ENCODE assay signal across 11 cellular contexts in the genomic region with DNA sequence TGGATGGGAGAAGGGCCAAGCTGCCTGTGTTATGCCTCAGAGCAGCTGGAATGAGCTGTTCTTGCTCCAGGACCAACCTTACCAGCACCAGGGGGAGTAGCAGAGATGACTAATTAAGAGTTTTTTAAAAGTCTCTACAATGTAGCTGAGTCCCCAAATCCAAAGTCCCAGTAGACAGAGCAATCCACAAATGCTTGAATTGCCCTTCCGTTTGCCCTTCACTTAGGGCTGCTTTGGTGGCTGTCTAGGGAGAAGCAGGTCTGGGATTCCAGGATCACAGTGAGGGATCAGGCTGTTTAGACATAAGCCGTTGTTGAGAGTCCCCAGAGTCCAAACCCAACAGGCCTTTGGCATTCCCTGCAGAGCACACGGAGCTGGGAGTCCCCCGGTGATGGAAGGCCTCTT. TPM values are rescaled to one million over a fixed set of nuclear protein-coding genes. Genes with fewer than 3 reads are reported as not detected.
A peak's percentile ranks its signal among the peaks of the same experiment; 100 is the strongest.
DNase-seq lines count a peak whose midpoint lies in the region; FAIRE-seq and TF ChIP-seq lines count a peak whose summit lies in the region.
"Had no signal": no experiment of that assay in that cellular context is flagged by ENCODE, and none has a peak within 500 bp of the region (broad histone marks: within the 10 kb centered on the region; RNA-seq: fewer than 3 reads in every experiment).

No MANE protein-coding gene starts in this region.

- no peak overlapping the region for H3K27ac ChIP-seq in endothelial cell of umbilical vein (ENCODE audit: insufficient read depth, low read depth, low read length)

- H3K9me3 Mint-ChIP-seq in nephron, result no peaks in the 10 kb centered on the region
- H3K9me3 Mint-ChIP-seq: T-helper 2 cell treated with Interferon-gamma antibody and Interleukin-4, amounts not matched to agents 5 μg/mL and 100 μg/mL, for 36 hours had no signal

- POLR2A ChIA-PET in endothelial cell of umbilical vein (lab: Charles Lee), result no interaction called here

- CTCF ChIA-PET in endothelial cell of umbilical vein (lab: Charles Lee), result interaction anchor here (0.7 to 1.9 kb wide), 12 partner anchors 14 to 129 kb away, joined by 3 to 12 read pairs (median 3); no protein-coding TSS in a partner anchor

- dilution Hi-C loops in endothelial cell of umbilical vein (cut with MboI; ENCODE audit: extremely low pct_ligation_motif_present, low sequenced_read_pairs), result no loop called here

- no TSS peak for BruUV-seq in endothelial cell of umbilical vein (replicated peaks; lab: Mats Ljungman, UMichigan)

- FAIRE-seq in endothelial cell of umbilical vein (lab: Jason Lieb, UNC), result peak; percentile 72
- no peak for FAIRE-seq in frontal cortex (lab: Jason Lieb, UNC)
- FAIRE-seq: small intestine had no signal

- H3K9me3 ChIP-seq in endothelial cell of umbilical vein (replicated peaks; ENCODE audit: control insufficient read depth, insufficient read depth, low read length), result no peaks in the 10 kb centered on the region

- no peaks in the 10 kb centered on the region for H4K20me1 ChIP-seq in endothelial cell of umbilical vein (replicated peaks; ENCODE audit: control insufficient read depth, extremely low read depth, insufficient read depth, low read length)

- peaks cover 32% of the 10 kb centered on the region for H3K4me1 Mint-ChIP-seq in nephron

- H3K9me1 ChIP-seq in endothelial cell of umbilical vein (replicated peaks; ENCODE audit: control insufficient read depth, extremely low read depth, insufficient read depth, low read length), result no peaks in the 10 kb centered on the region

- H3K36me3 Mint-ChIP-seq in nephron (ENCODE audit: low read depth), result no peaks in the 10 kb centered on the region

- H3K27me3 Mint-ChIP-seq in nephron (ENCODE audit: low read depth), result peaks cover 21% of the 10 kb centered on the region

- no peak overlapping the region for H3K4me3 Mint-ChIP-seq in nephron
- H3K4me3 Mint-ChIP-seq: T-helper 2 cell treated with Interferon-gamma antibody and Interleukin-4, amounts not matched to agents 5 μg/mL and 100 μg/mL, for 36 hours had no signal

- H3K9ac ChIP-seq in endothelial cell of umbilical vein (replicated peaks; ENCODE audit: extremely low read depth, insufficient read depth, low read length), result no peak overlapping the region

- no peaks in the 10 kb centered on the region for H3K27me3 ChIP-seq in endothelial cell of umbilical vein (ENCODE audit: control insufficient read depth in 2 of 2, insufficient read depth in 2 of 2, low read length in 2 of 2)

- no peaks in the 10 kb centered on the region for H3K36me3 ChIP-seq in endothelial cell of umbilical vein (ENCODE audit: control insufficient read depth in 2 of 2, extremely low read depth in 1 of 2, insufficient read depth in 2 of 2, low read length in 2 of 2)

- TF ChIP-seq CTCF in endothelial cell of umbilical vein (IDR thresholded peaks at IDR 0.05; ENCODE audit: extremely low read depth in 1 of 2, insufficient read depth in 1 of 2, low read depth in 1 of 2, low read length in 2 of 2) (peak in 1 of 2 donors; percentile 9), nephron (IDR thresholded peaks at IDR 0.05; ENCODE audit: unreplicated experiment in 3 of 3) (no peak)

- no peaks in the 10 kb centered on the region for H3K4me1 ChIP-seq in endothelial cell of umbilical vein (ENCODE audit: control insufficient read depth, extremely low read depth, insufficient read depth, low read length)

- peak overlapping the region; percentile 37 for H2AFZ ChIP-seq in endothelial cell of umbilical vein (ENCODE audit: low read depth, low read length)

- no peak overlapping the region for H3K4me3 ChIP-seq in endothelial cell of umbilical vein (replicated peaks in 1 of 3; ENCODE audit: insufficient read depth in 1 of 3, low read depth in 1 of 3, low read length in 3 of 3)

- peak overlapping the region; percentile 11 to 39 (median 29) for H3K27ac Mint-ChIP-seq in nephron
- H3K27ac Mint-ChIP-seq: T-helper 2 cell treated with Interferon-gamma antibody and Interleukin-4, amounts not matched to agents 5 μg/mL and 100 μg/mL, for 36 hours had no signal

- intact Hi-C loops in endothelial cell of umbilical vein (cut with micrococcal nuclease), result no loop called here

- TF ChIP-seq POLR2A in endothelial cell of umbilical vein (IDR thresholded peaks at IDR 0.05; ENCODE audit: low read depth, low read length), result no peak

- H3K4me2 ChIP-seq in endothelial cell of umbilical vein (ENCODE audit: insufficient read depth, low read length), result no peak overlapping the region

- no peaks in the 10 kb centered on the region for H3K79me2 ChIP-seq in endothelial cell of umbilical vein (ENCODE audit: control insufficient read depth, insufficient read depth, low read length)

- DNase-seq in EH (ENCODE audit: low read depth) (peak; percentile 77), RPMI7951 (ENCODE audit: low read depth) (peak; percentile 71), endothelial cell of umbilical vein (ENCODE audit: low read depth, low spot score) (peak; percentile 45), KG1 (lab: John Stamatoyannopoulos, UW) (no peak), NCI-H526 (lab: John Stamatoyannopoulos, UW) (no peak), NCI-H1694 treated with DMSO at 0.1 percent for 48 hours (lab: John Stamatoyannopoulos, UW) (no peak), frontal cortex (ENCODE audit: low spot score in 2 of 2) (no peak)
- DNase-seq: NCI-H1092 treated with DMSO at 0.1 percent for 48 hours, small intestine had no signal

TF ChIP-seq in endothelial cell of umbilical vein, 7 proteins besides CTCF, POLR2A, EP300 and RAD21:
- TF ChIP-seq MYC (IDR thresholded peaks at IDR 0.05; ENCODE audit: low read depth, low read length) (no peak), GATA2 (IDR thresholded peaks at IDR 0.05; ENCODE audit: insufficient read depth, insufficient read length, low read depth, low read length) (no peak), EZH2 (IDR thresholded peaks at IDR 0.05; ENCODE audit: borderline replicate concordance, low read depth, low read length, severe bottlenecking) (no peak), POLR2AphosphoS5 (IDR thresholded peaks at IDR 0.05; ENCODE audit: insufficient read depth, low read depth, low read length) (no peak), JUN (IDR thresholded peaks at IDR 0.05; ENCODE audit: borderline replicate concordance, insufficient read depth, insufficient read length, low read depth) (no peak), FOS (IDR thresholded peaks at IDR 0.05; ENCODE audit: borderline replicate concordance, insufficient read depth, low read length) (no peak)
- TF ChIP-seq, protein P1, sequence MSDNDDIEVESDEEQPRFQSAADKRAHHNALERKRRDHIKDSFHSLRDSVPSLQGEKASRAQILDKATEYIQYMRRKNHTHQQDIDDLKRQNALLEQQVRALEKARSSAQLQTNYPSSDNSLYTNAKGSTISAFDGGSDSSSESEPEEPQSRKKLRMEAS (IDR thresholded peaks at IDR 0.05; ENCODE audit: insufficient read depth, insufficient read length), result no peak
TF ChIP-seq in endothelial cell of umbilical vein: peak in this region for 0.

RNA-seq across cellular contexts. Expression of a gene that starts 59.4 kb away (rescaled TPM):
- total RNA-seq in RPMI7951 (2014; rRNA removed; shearing (Covaris generic)), result 33.5 and 35.8 TPM in 2 replicates
- total RNA-seq in endothelial cell of umbilical vein, result 830 and 937 TPM in 2 replicates
- polyA plus RNA-seq in endothelial cell of umbilical vein, result 1,101 and 1,250 TPM in 2 replicates
- 523 and 798 TPM in 2 replicates for polyA plus RNA-seq in endothelial cell of umbilical vein (2011; cell fraction: cytosol; rRNA removed)
- 517 and 555 TPM in 2 replicates for polyA plus RNA-seq in endothelial cell of umbilical vein (2011; cell fraction: nucleus; rRNA removed)
- polyA plus RNA-seq in endothelial cell of umbilical vein (2012), result 507 and 871 TPM in 2 replicates
- 476 and 592 TPM in 2 replicates for polyA minus RNA-seq in endothelial cell of umbilical vein
- 265 TPM for polyA minus RNA-seq in endothelial cell of umbilical vein (2011; cell fraction: cytosol; rRNA and poly(A)+ RNA removed)
- 333 and 638 TPM in 2 replicates for polyA minus RNA-seq in endothelial cell of umbilical vein (2011; cell fraction: nucleus; rRNA and poly(A)+ RNA removed)
- total RNA-seq in frontal cortex, result 300 TPM

Comparison
In these comparisons a context has a peak if more than half of its experiments do, and no peak if none do; other contexts are left out.
1. DNase-seq: peak in EH (single experiment), RPMI7951 (single experiment) and endothelial cell of umbilical vein (single experiment); none in KG1 (single experiment), NCI-H526 (0 of 2), NCI-H1694 treated with DMSO at 0.1 percent for 48 hours (single experiment) and frontal cortex (0 of 2).